1 cellular context compared by ENCODE assay signal in genomic region chr2:159045545-159046454, GRCh38.
TF ChIP-seq lines count a peak whose summit lies in the region.

No MANE protein-coding gene starts in this region.

TF ChIP-seq in HepG2, 621 proteins besides CTCF, POLR2A, EP300 and RAD21 (continued from another document):
- no peak for TF ChIP-seq JUN (CRISPR knock-in tag; IDR thresholded peaks at IDR 0.05)
- no peak for TF ChIP-seq ZFP37 (CRISPR knock-in tag; IDR thresholded peaks at IDR 0.05; ENCODE audit: borderline replicate concordance)
- peak; percentile 57 to 71 for TF ChIP-seq MAFK (conservative IDR thresholded peaks at IDR 0.05 in 1 of 2, IDR thresholded peaks at IDR 0.05 in 1 of 2; ENCODE audit: low read length in 2 of 2)
